22 cellular contexts compared by ENCODE assay signal in the genomic region with DNA sequence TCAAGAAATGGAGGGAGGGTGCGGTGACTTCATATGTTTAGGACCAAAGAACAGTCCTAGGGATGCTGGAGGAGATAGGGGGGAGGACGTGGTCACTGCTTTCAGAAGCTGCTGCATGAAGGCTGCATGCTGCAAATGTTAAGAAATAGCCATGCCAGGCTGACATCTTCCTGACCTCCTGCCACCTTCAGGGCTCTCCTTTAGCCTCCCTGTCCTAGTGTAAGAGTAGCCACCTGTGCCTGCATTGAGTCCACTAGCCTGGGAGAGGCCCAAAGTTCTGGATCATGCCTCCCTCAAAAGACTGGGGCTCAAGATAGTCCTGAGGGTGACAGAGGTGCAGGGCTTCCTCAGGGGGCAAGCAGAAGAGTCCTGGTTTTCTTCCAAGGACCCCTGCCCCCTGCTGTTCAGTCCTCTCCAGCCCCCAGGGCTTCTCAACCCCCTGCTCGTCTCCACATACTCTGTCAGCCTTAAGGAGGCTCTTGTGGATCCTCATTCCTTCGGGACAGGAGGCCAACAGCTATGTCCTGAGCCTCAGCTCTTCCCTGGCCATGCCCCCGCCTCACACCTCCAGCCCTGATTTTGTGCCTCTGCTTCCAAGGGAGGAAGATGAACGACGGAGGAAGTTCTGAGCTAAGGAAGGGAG.
A peak's percentile ranks its signal among the peaks of the same experiment; 100 is the strongest.
DNase-seq lines count a peak whose midpoint lies in the region; ATAC-seq and TF ChIP-seq lines count a peak whose summit lies in the region.
"Had no signal": no experiment of that assay in that cellular context is flagged by ENCODE, and none has a peak within 500 bp of the region (broad histone marks: within the 10 kb centered on the region; RNA-seq: fewer than 3 reads in every experiment).

No MANE protein-coding gene starts in this region.

- H3K27me3 ChIP-seq in right cardiac atrium (ENCODE audit: control insufficient read depth, insufficient read depth), result no peaks in the 10 kb centered on the region
- H3K27me3 ChIP-seq in sigmoid colon, result no peaks in the 10 kb centered on the region

- no peaks in the 10 kb centered on the region for H3K9me3 Mint-ChIP-seq in mesothelial cell of epicardium
- H3K9me3 Mint-ChIP-seq: CD8-positive, alpha-beta T cell had no signal

- no peaks in the 10 kb centered on the region for H3K36me3 Mint-ChIP-seq in mesothelial cell of epicardium
- H3K36me3 Mint-ChIP-seq: CD8-positive, alpha-beta T cell had no signal

- peak; percentile 64 for DNase-seq in cardiac septum (ENCODE audit: low spot score)
- DNase-seq in right cardiac atrium, result no peak
- peak; percentile 43 for DNase-seq in islet precursor cell
- DNase-seq in sigmoid colon, result peak; percentile 26
- DNase-seq in mesothelial cell of epicardium (ENCODE audit: low spot score in 2 of 2, unreplicated experiment in 2 of 2), result no peak
- no peak for DNase-seq in COLO829 (ENCODE audit: low spot score)
- no peak for DNase-seq in ureter (ENCODE audit: low spot score)
- DNase-seq: CD8-positive, alpha-beta T cell; DMS 273 treated with DMSO at 0.1 percent for 48 hours; DMS79 treated with DMSO at 0.1 percent for 48 hours; GF-D8; HCEC 1CT; MM.1S; NCI-H2029; NCI-H446; NCI-H524 treated with DMSO at 0.1 percent for 48 hours; NCI-H774; PC-3; SHP77 had no signal

- WGBS in right cardiac atrium, result 74% methylated on average over 7 of the region's 7 CpGs
- WGBS in sigmoid colon, 2 donors, result 81 to 85% methylated on average over 7 of the region's 7 CpGs

- intact Hi-C loops in cardiac septum (cut with DNase I) (no loop called here), right cardiac atrium (cut with DNase I) (no loop called here), sigmoid colon (cut with DNase I) (no loop called here)

- H3K36me3 ChIP-seq in sigmoid colon, result no peaks in the 10 kb centered on the region

- no peak for TF ChIP-seq POLR2A in sigmoid colon (IDR thresholded peaks at IDR 0.05)

- H3K9me3 ChIP-seq in right cardiac atrium (ENCODE audit: control insufficient read depth, low read length), result no peaks in the 10 kb centered on the region
- no peaks in the 10 kb centered on the region for H3K9me3 ChIP-seq in sigmoid colon

- no peak for ATAC-seq in right cardiac atrium
- ATAC-seq: CD8-positive, alpha-beta T cell; PC-3 had no signal

- H3K27ac ChIP-seq in right cardiac atrium (ENCODE audit: low read length) (no peak overlapping the region), sigmoid colon (no peak overlapping the region)
- H3K27ac ChIP-seq: C4-2B, KMS-11 had no signal

- TF ChIP-seq EP300 in sigmoid colon (IDR thresholded peaks at IDR 0.05), result no peak

- TF ChIP-seq CTCF in sigmoid colon (IDR thresholded peaks at IDR 0.05) (no peak), mesothelial cell of epicardium (IDR thresholded peaks at IDR 0.05; ENCODE audit: unreplicated experiment) (no peak)

- no peak overlapping the region for H3K27ac Mint-ChIP-seq in mesothelial cell of epicardium
- H3K27ac Mint-ChIP-seq: CD8-positive, alpha-beta T cell; IgD-negative memory B cell had no signal

- no peaks in the 10 kb centered on the region for H3K4me1 ChIP-seq in right cardiac atrium (ENCODE audit: control insufficient read depth, insufficient read depth, low read length)
- peaks cover 0 to 11% (median 3%) of the 10 kb centered on the region in 4 donors for H3K4me1 ChIP-seq in sigmoid colon

- H3K4me3 Mint-ChIP-seq in mesothelial cell of epicardium, result no peak overlapping the region
- H3K4me3 Mint-ChIP-seq: CD8-positive, alpha-beta T cell had no signal

- peaks cover 17% of the 10 kb centered on the region for H3K4me1 Mint-ChIP-seq in mesothelial cell of epicardium

- H3K27me3 Mint-ChIP-seq in mesothelial cell of epicardium (ENCODE audit: low read depth), result no peaks in the 10 kb centered on the region

- no peak overlapping the region for H3K4me3 ChIP-seq in right cardiac atrium (ENCODE audit: low read length)
- H3K4me3 ChIP-seq in sigmoid colon, result no peak overlapping the region

Comparison
In these comparisons a context has a peak if more than half of its experiments do, and no peak if none do; other contexts are left out.
1. DNase-seq: peak in cardiac septum (single experiment), islet precursor cell (single experiment) and sigmoid colon (single experiment); none in right cardiac atrium (0 of 3), mesothelial cell of epicardium (0 of 2), COLO829 (single experiment) and ureter (single experiment).